In the genomic region with DNA sequence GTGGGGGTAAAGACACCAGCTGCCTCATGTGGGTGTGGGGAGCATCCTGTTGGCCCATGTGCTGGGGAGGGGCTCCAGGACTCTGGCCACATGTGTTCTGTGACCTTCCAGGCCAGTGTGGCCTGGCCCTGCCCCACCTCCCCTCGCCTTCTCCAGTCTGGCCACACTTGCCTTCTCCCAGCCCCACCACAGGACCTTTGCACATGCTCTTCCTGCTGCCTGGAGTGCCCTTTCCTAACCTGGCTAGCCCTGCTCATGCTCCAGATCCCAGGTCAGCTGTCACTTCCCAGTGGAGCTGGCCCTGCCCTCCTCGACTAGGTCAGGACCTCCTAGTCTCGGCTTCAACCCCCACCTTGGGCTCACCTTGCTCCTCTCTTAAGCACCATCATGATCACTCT, we compare ENCODE assay signal across 2 cellular contexts.
TF ChIP-seq lines count a peak whose summit lies in the region.

No MANE protein-coding gene starts in this region.

TF ChIP-seq in GM23338, 12 proteins besides CTCF, POLR2A, EP300 and RAD21:
- no peak for TF ChIP-seq JUNB (IDR thresholded peaks at IDR 0.05; ENCODE audit: unreplicated experiment)

TF ChIP-seq in IMR-90, 13 proteins besides CTCF, POLR2A, EP300 and RAD21:
- TF ChIP-seq MAFK (IDR thresholded peaks at IDR 0.05; ENCODE audit: low read depth, low read length), result no peak
